In genomic region chr3:111585214-111585613, GRCh38 we compare ENCODE assay signal across 22 cellular contexts. TPM values are rescaled to one million over a fixed set of nuclear protein-coding genes. Genes with fewer than 3 reads are reported as not detected.
DNase-seq lines count a peak whose midpoint lies in the region; ATAC-seq, FAIRE-seq and TF ChIP-seq lines count a peak whose summit lies in the region.
"Had no signal": no experiment of that assay in that cellular context is flagged by ENCODE, and none has a peak within 500 bp of the region (broad histone marks: within the 10 kb centered on the region; RNA-seq: fewer than 3 reads in every experiment).

No MANE protein-coding gene starts in this region.

- H3K4me3 ChIP-seq in PC-9: no peak overlapping the region
- H3K4me3 ChIP-seq in epithelial cell of proximal tubule (ENCODE audit: low read depth, low read length): no peak overlapping the region
- no peak overlapping the region for H3K4me3 ChIP-seq in SJCRH30
- H3K4me3 ChIP-seq: lung, prostate gland had no signal

- ATAC-seq in omental fat pad (ENCODE audit: low FRiP score): peak; percentile 79
- ATAC-seq: naive thymus-derived CD8-positive, alpha-beta T cell; stimulated activated naive CD8-positive, alpha-beta T cell treated with anti-CD3 and anti-CD28 coated beads, Interleukin-15, amount 100 ng/mL, for 72 hours had no signal

- BruUV-seq in Calu3 (replicated peaks; lab: Mats Ljungman, UMichigan): no TSS peak
- no TSS peak for BruUV-seq in PC-9 (replicated peaks; lab: Mats Ljungman, UMichigan)

- no peaks in the 10 kb centered on the region for H3K36me3 Mint-ChIP-seq in Calu3 (ENCODE audit: insufficient read depth, unreplicated experiment)

- H3F3A ChIP-seq in PC-9 (ENCODE audit: insufficient read depth, low read depth): peaks cover 14% of the 10 kb centered on the region; the same call in 1 of the 2 replicates

- DNase-seq in Calu3 (peak; percentile 34), PC-9 (peak; percentile 36 to 93), epithelial cell of proximal tubule (ENCODE audit: low read depth) (peak; percentile 78), omental fat pad (ENCODE audit: low spot score) (no peak), HTR-8/SVneo (ENCODE audit: insufficient read length, low spot score) (no peak), Ammon's horn (ENCODE audit: low spot score) (no peak), SJCRH30 (no peak), dedifferentiated amniotic fluid mesenchymal stem cell (ENCODE audit: extremely low spot score) (no peak)
- DNase-seq: activated CD4-positive, alpha-beta T cell treated with anti-CD3 and anti-CD28 coated beads for 4 hours; activated CD8-positive, alpha-beta memory T cell treated with anti-CD3 and anti-CD28 coated beads, Interleukin-2, amount 50 U/mL, for 4 hours; COR-L47; H9; MM.1S; naive thymus-derived CD8-positive, alpha-beta T cell; NCI-H1930; NCI-H510A treated with DMSO at 0.1 percent for 48 hours; SIG-M5; stimulated activated naive CD8-positive, alpha-beta T cell treated with anti-CD3 and anti-CD28 coated beads, Interleukin-15, amount 100 ng/mL, for 72 hours had no signal

- H3K9me2 ChIP-seq in PC-9 (ENCODE audit: insufficient read depth): no peaks in the 10 kb centered on the region

- H3K4me1 ChIP-seq in PC-9 (replicated peaks; ENCODE audit: insufficient read depth) (peaks cover 38% of the 10 kb centered on the region), SJCRH30 (no peaks in the 10 kb centered on the region)
- H3K4me1 ChIP-seq: prostate gland had no signal

- H2AFZ ChIP-seq in PC-9: no peak overlapping the region

- no peaks in the 10 kb centered on the region for H3K27me3 Mint-ChIP-seq in Calu3 (ENCODE audit: unreplicated experiment)
- H3K27me3 Mint-ChIP-seq: naive thymus-derived CD8-positive, alpha-beta T cell; stimulated activated naive CD8-positive, alpha-beta T cell treated with anti-CD3 and anti-CD28 coated beads, Interleukin-15, amount 100 ng/mL, for 72 hours had no signal

- H3K9me3 ChIP-seq in PC-9 (ENCODE audit: insufficient read depth, low read depth) (peaks cover 3% of the 10 kb centered on the region; the same call in 1 of the 2 replicates), SJCRH30 (replicated peaks) (no peaks in the 10 kb centered on the region; the same call in none of the 2 replicates)
- H3K9me3 ChIP-seq: prostate gland had no signal

- intact Hi-C loops in Calu3 (cut with micrococcal nuclease; ENCODE audit: unreplicated experiment): no loop called here
- intact Hi-C loops in PC-9 (cut with micrococcal nuclease; ENCODE audit: unreplicated experiment): loop anchor here (1.0 to 2.0 kb wide), 3 partner anchors 9 to 276 kb away; no protein-coding TSS in a partner anchor

- CTCF ChIA-PET in Calu3 (lab: Charles Lee) (interaction anchor here (0.8 to 1.2 kb wide), 2 partner anchors 9 to 131 kb away, joined by 3 to 4 read pairs; no protein-coding TSS in a partner anchor), PC-9 (lab: Charles Lee) (interaction anchor here (0.6 to 0.9 kb wide), 2 partner anchors 9 to 274 kb away, joined by 4 to 5 read pairs; no protein-coding TSS in a partner anchor)

- H3K4me3 Mint-ChIP-seq in Calu3 (ENCODE audit: low read depth, unreplicated experiment): no peak overlapping the region
- H3K4me3 Mint-ChIP-seq: H9; naive thymus-derived CD8-positive, alpha-beta T cell; stimulated activated naive CD8-positive, alpha-beta T cell treated with anti-CD3 and anti-CD28 coated beads, Interleukin-15, amount 100 ng/mL, for 72 hours had no signal

- H3K36me3 ChIP-seq in PC-9 (ENCODE audit: low read depth): no peaks in the 10 kb centered on the region
- no peaks in the 10 kb centered on the region for H3K36me3 ChIP-seq in SJCRH30
- H3K36me3 ChIP-seq: prostate gland had no signal

- H3K4me1 Mint-ChIP-seq in Calu3 (ENCODE audit: low read depth, unreplicated experiment): peaks cover 75% of the 10 kb centered on the region
- H3K4me1 Mint-ChIP-seq: H9 had no signal

- H3K27me3 ChIP-seq in PC-9 (ENCODE audit: insufficient read depth, low read depth) (no peaks in the 10 kb centered on the region), SJCRH30 (no peaks in the 10 kb centered on the region)

- no peak for FAIRE-seq in HTR-8/SVneo (lab: Jason Lieb, UNC)
- FAIRE-seq: G401.6 had no signal

- H4K20me1 ChIP-seq in PC-9 (ENCODE audit: insufficient read depth): no peaks in the 10 kb centered on the region

- H3K79me2 ChIP-seq in PC-9 (ENCODE audit: low read depth): no peaks in the 10 kb centered on the region

- peaks cover 2% of the 10 kb centered on the region for H3K9me3 Mint-ChIP-seq in Calu3 (ENCODE audit: low read depth, unreplicated experiment)

- H3K27ac ChIP-seq in PC-9 (peak overlapping the region; percentile 52), SJCRH30 (no peak overlapping the region)
- H3K27ac ChIP-seq: prostate gland had no signal

- POLR2A ChIA-PET in PC-9 (lab: Charles Lee; ENCODE audit: unreplicated experiment): interaction anchor here (0.7 to 1.2 kb wide), 2 partner anchors 9 to 704 kb away, joined by 3 to 5 read pairs; no protein-coding TSS in a partner anchor

- peak overlapping the region; percentile 6; the same call in 1 of the 2 replicates for H3K4me2 ChIP-seq in PC-9

- H3K27ac Mint-ChIP-seq in Calu3 (ENCODE audit: unreplicated experiment): peak overlapping the region; percentile 71
- H3K27ac Mint-ChIP-seq: H9; stimulated activated naive CD8-positive, alpha-beta T cell treated with anti-CD3 and anti-CD28 coated beads, Interleukin-15, amount 100 ng/mL, for 72 hours had no signal

- no peak for TF ChIP-seq CTCF in Calu3 (IDR thresholded peaks at IDR 0.05; ENCODE audit: unreplicated experiment)
- no peak for TF ChIP-seq CTCF in PC-9 (conservative IDR thresholded peaks at IDR 0.05)
- no peak for TF ChIP-seq CTCF in epithelial cell of proximal tubule (conservative IDR thresholded peaks at IDR 0.05; ENCODE audit: low read depth, low read length)
- no peak for TF ChIP-seq CTCF in omental fat pad (IDR thresholded peaks at IDR 0.05)

RNA-seq across cellular contexts. Expression of gene ZBED2, which starts 9.9 kb away (rescaled TPM):
- total RNA-seq in Calu3 (2022) (0.24 and 0.56 TPM in 2 replicates), PC-9 (2021) (45.1 and 54.7 TPM in 2 replicates), epithelial cell of proximal tubule (2.4 and 14.7 TPM in 2 replicates), omental fat pad (under 1 TPM in 1 of 4 donors, not detected in 3; 0.56 TPM)
- total RNA-seq in SJCRH30 (2014; rRNA removed; shearing (Covaris generic)): not detected in 2 replicates
- total RNA-seq: cardiac septum, H9 had no signal

RNA-seq across cellular contexts. Expression of gene CD96, which starts 43.2 kb away (rescaled TPM):
- 0.27 TPM in 1 of 2 replicates, not detected in the other for total RNA-seq in Calu3 (2022)
- 0.11 and 0.20 TPM in 2 replicates for total RNA-seq in PC-9 (2021)
- total RNA-seq in epithelial cell of proximal tubule: 0.14 TPM in 1 of 2 replicates, not detected in the other
- total RNA-seq in omental fat pad: 1 to 10 TPM; 3.8 to 5.0 (median 4.2) TPM
- total RNA-seq in SJCRH30 (2014; rRNA removed; shearing (Covaris generic)): 0.28 and 0.33 TPM in 2 replicates
- total RNA-seq: H9 had no signal

Comparison
In these comparisons a context has a peak if more than half of its experiments do, and no peak if none do; other contexts are left out.
1. DNase-seq: peak in Calu3 (single experiment), PC-9 (2 of 2) and epithelial cell of proximal tubule (single experiment); none in omental fat pad (single experiment), HTR-8/SVneo (single experiment), Ammon's horn (single experiment), SJCRH30 (0 of 2) and dedifferentiated amniotic fluid mesenchymal stem cell (single experiment).